In genomic region chr15:80059786-80060489, GRCh38 we compare ENCODE assay signal across 8 cellular contexts. TPM values are rescaled to one million over a fixed set of nuclear protein-coding genes. Genes with fewer than 3 reads are reported as not detected.
A peak's percentile ranks its signal among the peaks of the same experiment; 100 is the strongest.
DNase-seq lines count a peak whose midpoint lies in the region; ATAC-seq and TF ChIP-seq lines count a peak whose summit lies in the region.

No MANE protein-coding gene starts in this region.

- POLR2A ChIA-PET in CD4-positive, alpha-beta T cell (lab: Charles Lee) = interaction anchor here (0.6 to 4.1 kb wide), 19 partner anchors 10 to 163 kb away, joined by 3 to 45 read pairs (median 6); partner anchors contain the start of genes BCL2A1, FAH and MTHFS

- DNase-seq in CD4-positive, alpha-beta T cell = peak in 5 of 10 experiments; percentile 16 to 71 (median 43)
- peak; percentile 80 for DNase-seq in NCI-H774 (lab: John Stamatoyannopoulos, UW)
- DNase-seq in heart left ventricle = peak in 4 of 5 donors; percentile 80 to 89 (median 82)
- peak; percentile 45 for DNase-seq in progenitor cell of endocrine pancreas (ENCODE audit: low spot score, unreplicated experiment)
- DNase-seq in hippocampal formation (lab: John Stamatoyannopoulos, UW) = no peak

- peaks cover 0 to 39% (median 22%) of the 10 kb centered on the region in 12 donors for H3K4me1 ChIP-seq in heart left ventricle

- H3K4me1 Mint-ChIP-seq in CD4-positive, alpha-beta T cell (ENCODE audit: low read depth) = peaks cover 39% of the 10 kb centered on the region
- peaks cover 35% of the 10 kb centered on the region for H3K4me1 Mint-ChIP-seq in activated naive CD8-positive, alpha-beta T cell (ENCODE audit: low read depth)
- H3K4me1 Mint-ChIP-seq in progenitor cell of endocrine pancreas (ENCODE audit: low read depth) = peaks cover 21% of the 10 kb centered on the region

- CTCF ChIA-PET in CD4-positive, alpha-beta T cell (lab: Charles Lee) = interaction anchor here (1.1 to 1.8 kb wide), 3 partner anchors 12 to 210 kb away, joined by 3 to 9 read pairs (median 4); no protein-coding TSS in a partner anchor

- H3K36me3 ChIP-seq in heart left ventricle = no peaks in the 10 kb centered on the region

- peaks cover 8% of the 10 kb centered on the region for H3K36me3 Mint-ChIP-seq in CD4-positive, alpha-beta T cell (ENCODE audit: low read depth)
- no peaks in the 10 kb centered on the region for H3K36me3 Mint-ChIP-seq in activated naive CD8-positive, alpha-beta T cell
- H3K36me3 Mint-ChIP-seq in progenitor cell of endocrine pancreas (ENCODE audit: insufficient read depth) = no peaks in the 10 kb centered on the region

- H3K9me3 Mint-ChIP-seq in CD4-positive, alpha-beta T cell = no peaks in the 10 kb centered on the region
- no peaks in the 10 kb centered on the region for H3K9me3 Mint-ChIP-seq in activated naive CD8-positive, alpha-beta T cell (ENCODE audit: low read depth)
- H3K9me3 Mint-ChIP-seq in progenitor cell of endocrine pancreas (ENCODE audit: low read depth) = no peaks in the 10 kb centered on the region

- H3K27me3 ChIP-seq in CD4-positive, alpha-beta T cell (ENCODE audit: control insufficient read depth, insufficient read depth, low read length) = no peaks in the 10 kb centered on the region
- H3K27me3 ChIP-seq in heart left ventricle = peaks cover 0 to 4% (median 0%) of the 10 kb centered on the region in 9 donors

- H3K27me3 Mint-ChIP-seq in CD4-positive, alpha-beta T cell = no peaks in the 10 kb centered on the region
- H3K27me3 Mint-ChIP-seq in activated naive CD8-positive, alpha-beta T cell = no peaks in the 10 kb centered on the region
- H3K27me3 Mint-ChIP-seq in progenitor cell of endocrine pancreas = peaks cover 9% of the 10 kb centered on the region

- H3K4me3 ChIP-seq in heart left ventricle = peak overlapping the region; percentile 66 to 95 (median 92)

- peak; percentile 37 for ATAC-seq in CD4-positive, alpha-beta T cell (ENCODE audit: poor library complexity)
- ATAC-seq in GM19023 (IDR thresholded peaks at IDR 0.05; ENCODE audit: unreplicated experiment) (peak; percentile 57), HG03135 (IDR thresholded peaks at IDR 0.05; ENCODE audit: unreplicated experiment) (peak; percentile 47), heart left ventricle (peak; percentile 53 to 93 (median 75))

- peak overlapping the region; percentile 98 for H3K4me3 Mint-ChIP-seq in CD4-positive, alpha-beta T cell
- H3K4me3 Mint-ChIP-seq in activated naive CD8-positive, alpha-beta T cell = peak overlapping the region; percentile 93
- peak overlapping the region; percentile 85 for H3K4me3 Mint-ChIP-seq in progenitor cell of endocrine pancreas (ENCODE audit: low read depth)

- H3K27ac ChIP-seq in CD4-positive, alpha-beta T cell (ENCODE audit: low read depth, low read length) = peak overlapping the region; percentile 72
- H3K27ac ChIP-seq in heart left ventricle = peak overlapping the region; percentile 88 to 96 (median 93)

- intact Hi-C loops in CD4-positive, alpha-beta T cell (cut with DNase I, micrococcal nuclease) = loop anchor here (1.0 to 10.0 kb wide), 8 partner anchors 13 to 935 kb away; partner anchors contain the start of genes FAH (in 1 of the 2) and MTHFS (in 1 of the 2)
- intact Hi-C loops in heart left ventricle (cut with DNase I) = loop anchor here in 8 of 10 donors (2.0 to 10.0 kb wide), 6 partner anchors 92 to 165 kb away; partner anchors contain the start of genes FAH (in 7 of the 8) and MTHFS (in 1 of the 8)

- H3K27ac Mint-ChIP-seq in CD4-positive, alpha-beta T cell = peak overlapping the region; percentile 95
- H3K27ac Mint-ChIP-seq in activated naive CD8-positive, alpha-beta T cell = peak overlapping the region; percentile 93
- peak overlapping the region; percentile 95 for H3K27ac Mint-ChIP-seq in progenitor cell of endocrine pancreas

- 0 to 1% (median 1%) methylated on average over 30 to 72 of the region's 72 CpGs for WGBS in heart left ventricle, 4 donors

- no peak for TF ChIP-seq CTCF in CD4-positive, alpha-beta T cell (IDR thresholded peaks at IDR 0.05)
- no peak for TF ChIP-seq CTCF in heart left ventricle (IDR thresholded peaks at IDR 0.05)
- TF ChIP-seq CTCF in progenitor cell of endocrine pancreas (IDR thresholded peaks at IDR 0.05; ENCODE audit: unreplicated experiment) = peak; percentile 7

- TF ChIP-seq POLR2A in heart left ventricle (IDR thresholded peaks at IDR 0.05) = no peak

- no peaks in the 10 kb centered on the region for H3K9me3 ChIP-seq in CD4-positive, alpha-beta T cell (ENCODE audit: control insufficient read depth, low read length)
- H3K9me3 ChIP-seq in heart left ventricle = no peaks in the 10 kb centered on the region

RNA-seq across cellular contexts. Expression of gene ZFAND6, which starts 0.5 kb away (rescaled TPM):
- 10 to 100 TPM; 65.5 to 69.2 TPM for total RNA-seq in CD4-positive, alpha-beta T cell
- total RNA-seq in heart left ventricle = 100 to 1,000 TPM in 2 of 9 donors, 10 to 100 TPM in 7; 67.4 to 105 (median 79.9) TPM
- 10 to 100 TPM; 43.4 to 98.7 TPM for polyA plus RNA-seq in heart left ventricle
- 73.1 and 74.4 TPM in 2 replicates for total RNA-seq in progenitor cell of endocrine pancreas

Comparison
In these comparisons a context has a peak if more than half of its experiments do, and no peak if none do; other contexts are left out.
1. DNase-seq: peak in NCI-H774 (single experiment), heart left ventricle (4 of 5) and progenitor cell of endocrine pancreas (single experiment); none in hippocampal formation (0 of 2).
2. Peak in every context shown above with its lines, with median percentiles within 50 percentile points of each other: ATAC-seq, H3K27ac Mint-ChIP-seq and H3K4me3 Mint-ChIP-seq.